ENCODE assay signal across 21 cellular contexts in the genomic region with DNA sequence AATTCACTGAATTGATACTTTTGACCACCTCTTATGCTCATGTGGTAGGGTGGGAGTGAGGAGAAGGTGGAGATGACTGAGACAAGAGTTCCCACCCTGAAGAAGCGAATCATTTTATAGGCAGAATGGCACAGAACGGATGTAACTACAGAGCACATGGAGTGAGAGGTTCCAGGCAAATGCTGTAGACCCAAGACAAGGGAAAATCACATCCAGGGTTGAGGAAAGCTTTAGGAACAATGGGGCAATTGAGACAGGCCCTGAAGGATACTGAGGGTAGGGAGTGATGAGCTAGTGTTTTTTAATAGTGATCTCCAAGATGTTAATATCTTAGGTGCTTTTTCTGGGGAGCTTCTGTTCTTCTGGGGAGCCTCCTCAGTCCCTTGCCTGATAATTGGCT. TPM values are rescaled to one million over a fixed set of nuclear protein-coding genes. Genes with fewer than 3 reads are reported as not detected.
DNase-seq lines count a peak whose midpoint lies in the region; ATAC-seq and TF ChIP-seq lines count a peak whose summit lies in the region.
"Had no signal": no experiment of that assay in that cellular context is flagged by ENCODE, and none has a peak within 500 bp of the region (broad histone marks: within the 10 kb centered on the region; RNA-seq: fewer than 3 reads in every experiment).

No MANE protein-coding gene starts in this region.

- no peaks in the 10 kb centered on the region for H3K4me1 Mint-ChIP-seq in MCF 10A (ENCODE audit: insufficient read depth, unreplicated experiment)

- no peak for DNase-seq in MCF 10A (ENCODE audit: unreplicated experiment)
- DNase-seq in mammary epithelial cell: no peak
- DNase-seq in osteoblast (ENCODE audit: insufficient read length, low spot score, missing footprints): peak; percentile 9
- no peak for DNase-seq in DMS53 treated with DMSO at 0.1 percent for 48 hours (lab: John Stamatoyannopoulos, UW; ENCODE audit: unreplicated experiment)
- no peak for DNase-seq in activated CD4-positive, CD25-positive, alpha-beta regulatory T cell treated with anti-CD3 and anti-CD28 coated beads, Interleukin-2, amount 50 U/mL, for 72 hours
- DNase-seq: CD4-positive, CD25-positive, alpha-beta regulatory T cell; H7; Kasumi-1; NCI-H2029; NCI-H446 treated with DMSO at 0.1 percent for 48 hours; NCI-H526; NCI-H82; NK-92 treated with Interleukin-12 subunit alpha and Interleukin-12 subunit beta, amount 100 ng/mL, for 24 hours; PC-9; Right ventricle myocardium superior; RPMI8226 had no signal

- no peak for ATAC-seq in GM18498 (IDR thresholded peaks at IDR 0.05; ENCODE audit: unreplicated experiment)
- ATAC-seq: K562 had no signal

- H3K36me3 ChIP-seq in mammary epithelial cell (ENCODE audit: insufficient read depth, low read length) (no peaks in the 10 kb centered on the region), osteoblast (ENCODE audit: insufficient read depth, low read length) (peaks cover 46% of the 10 kb centered on the region)

- dilution Hi-C loops in mammary epithelial cell (cut with HindIII; ENCODE audit: low sequenced_read_pairs): loop anchor here (5.0 kb wide), 1 partner anchor 116 kb away; no protein-coding TSS in a partner anchor

- H3K27ac ChIP-seq in mammary epithelial cell (ENCODE audit: insufficient read depth, low read depth, low read length) (no peak overlapping the region), cingulate gyrus (ENCODE audit: low read depth, low read length) (peak overlapping the region; percentile 20), osteoblast (ENCODE audit: low read depth, low read length) (no peak overlapping the region)
- H3K27ac ChIP-seq: BLaER1, PC-9, SJSA1 had no signal

- intact Hi-C loops in MCF 10A (cut with micrococcal nuclease) (no loop called here), mammary epithelial cell (cut with micrococcal nuclease) (no loop called here)

- peaks cover 38% of the 10 kb centered on the region for H3K36me3 Mint-ChIP-seq in MCF 10A (ENCODE audit: insufficient read depth, unreplicated experiment)

- H3K4me1 ChIP-seq in mammary epithelial cell (ENCODE audit: insufficient read depth, low read length) (no peaks in the 10 kb centered on the region), osteoblast (ENCODE audit: insufficient read depth, low read length) (no peaks in the 10 kb centered on the region)
- H3K4me1 ChIP-seq: BLaER1, SJSA1 had no signal

- H3K9me3 Mint-ChIP-seq in MCF 10A (ENCODE audit: unreplicated experiment): no peaks in the 10 kb centered on the region
- H3K9me3 Mint-ChIP-seq: CD4-positive, CD25-positive, alpha-beta regulatory T cell had no signal

- no peak overlapping the region for H3K4me2 ChIP-seq in mammary epithelial cell (ENCODE audit: insufficient read depth, low read depth, low read length)
- no peak overlapping the region for H3K4me2 ChIP-seq in osteoblast (ENCODE audit: insufficient read depth, low read length)
- H3K4me2 ChIP-seq: BLaER1, PC-9 had no signal

- H3K4me3 Mint-ChIP-seq in MCF 10A (ENCODE audit: unreplicated experiment): no peak overlapping the region
- H3K4me3 Mint-ChIP-seq: CD4-positive, CD25-positive, alpha-beta regulatory T cell had no signal

- POLR2A ChIA-PET in MCF 10A (lab: Yijun Ruan, JAX): no interaction called here

- in situ Hi-C loops in mammary epithelial cell (cut with MboI; ENCODE audit: low sequenced_read_pairs in 2 of 2): no loop called here

- no peaks in the 10 kb centered on the region for H4K20me1 ChIP-seq in mammary epithelial cell (ENCODE audit: insufficient read depth, low read length)
- no peaks in the 10 kb centered on the region for H4K20me1 ChIP-seq in osteoblast (ENCODE audit: insufficient read depth, low read length)

- CTCF ChIA-PET in MCF 10A (lab: Yijun Ruan, JAX) (interaction anchor here (0.6 kb wide), 1 partner anchor 353 kb away, joined by 3 read pairs; no protein-coding TSS in a partner anchor), mammary epithelial cell (lab: Charles Lee; ENCODE audit: low non-redundant PET) (interaction anchor here (0.5 kb wide), 1 partner anchor 62 kb away, joined by 14 read pairs; a partner anchor contains a TSS)

- H3K27me3 Mint-ChIP-seq in MCF 10A (ENCODE audit: insufficient read depth, unreplicated experiment): no peaks in the 10 kb centered on the region
- H3K27me3 Mint-ChIP-seq: CD4-positive, CD25-positive, alpha-beta regulatory T cell had no signal

- no peaks in the 10 kb centered on the region for H3K9me3 ChIP-seq in mammary epithelial cell (replicated peaks; ENCODE audit: insufficient read depth, low read length)
- no peaks in the 10 kb centered on the region for H3K9me3 ChIP-seq in osteoblast (ENCODE audit: low read depth, low read length)
- H3K9me3 ChIP-seq: BLaER1, SJSA1 had no signal

- BruUV-seq in MCF 10A (replicated peaks; lab: Mats Ljungman, UMichigan): no TSS peak
- BruUV-seq in mammary epithelial cell (replicated peaks; lab: Mats Ljungman, UMichigan): no TSS peak

- no peak overlapping the region for H3K9ac ChIP-seq in mammary epithelial cell (ENCODE audit: insufficient read depth, low read length)
- H3K9ac ChIP-seq: BLaER1 had no signal

- H2AFZ ChIP-seq in mammary epithelial cell (ENCODE audit: low read depth, low read length) (no peak overlapping the region), osteoblast (ENCODE audit: low read length) (no peak overlapping the region)
- H2AFZ ChIP-seq: PC-9 had no signal

- peak overlapping the region; percentile 13 for H3K27ac Mint-ChIP-seq in MCF 10A (ENCODE audit: low read depth, unreplicated experiment)

- H3K79me2 ChIP-seq in mammary epithelial cell (ENCODE audit: insufficient read depth, low read length) (peaks cover 13% of the 10 kb centered on the region), osteoblast (ENCODE audit: insufficient read depth, low read length) (peaks cover 14% of the 10 kb centered on the region)

- H3K27me3 ChIP-seq in mammary epithelial cell (ENCODE audit: insufficient read depth, low read length) (no peaks in the 10 kb centered on the region), osteoblast (ENCODE audit: insufficient read depth, low read length) (no peaks in the 10 kb centered on the region)
- H3K27me3 ChIP-seq: BLaER1, SJSA1 had no signal

- 96% methylated on average over 2 of the region's 2 CpGs for WGBS in mammary epithelial cell (ENCODE audit: low coverage, missing lambda C conversion rate)

- H3K4me3 ChIP-seq in mammary epithelial cell (replicated peaks in 1 of 3; ENCODE audit: insufficient read depth in 1 of 3, low read depth in 2 of 3, low read length in 3 of 3): no peak overlapping the region
- no peak overlapping the region for H3K4me3 ChIP-seq in osteoblast (ENCODE audit: insufficient read depth, low read length)
- H3K4me3 ChIP-seq: BLaER1, K562, PC-9, SJSA1 had no signal

- TF ChIP-seq CTCF in MCF 10A (IDR thresholded peaks at IDR 0.05; ENCODE audit: unreplicated experiment) (no peak), mammary epithelial cell (conservative IDR thresholded peaks at IDR 0.05 in 1 of 2, IDR thresholded peaks at IDR 0.05 in 1 of 2; ENCODE audit: extremely low read depth in 1 of 2, insufficient read depth in 1 of 2, low read depth in 1 of 2, low read length in 2 of 2) (no peak), osteoblast (IDR thresholded peaks at IDR 0.05; ENCODE audit: extremely low read depth, low read depth, low read length) (no peak)

RNA-seq across cellular contexts. Expression of a gene that starts 8.1 kb away (rescaled TPM):
- total RNA-seq in MCF 10A (2022) (51.7 and 54.0 TPM in 2 replicates), mammary epithelial cell (10 to 100 TPM; 29.7 to 35.5 TPM), osteoblast (53.9 and 58.9 TPM in 2 replicates)
- polyA plus RNA-seq in mammary epithelial cell: 46.3 TPM
- 82.4 TPM for polyA minus RNA-seq in mammary epithelial cell
